ENCODE assay signal across 8 cellular contexts in the genomic region with DNA sequence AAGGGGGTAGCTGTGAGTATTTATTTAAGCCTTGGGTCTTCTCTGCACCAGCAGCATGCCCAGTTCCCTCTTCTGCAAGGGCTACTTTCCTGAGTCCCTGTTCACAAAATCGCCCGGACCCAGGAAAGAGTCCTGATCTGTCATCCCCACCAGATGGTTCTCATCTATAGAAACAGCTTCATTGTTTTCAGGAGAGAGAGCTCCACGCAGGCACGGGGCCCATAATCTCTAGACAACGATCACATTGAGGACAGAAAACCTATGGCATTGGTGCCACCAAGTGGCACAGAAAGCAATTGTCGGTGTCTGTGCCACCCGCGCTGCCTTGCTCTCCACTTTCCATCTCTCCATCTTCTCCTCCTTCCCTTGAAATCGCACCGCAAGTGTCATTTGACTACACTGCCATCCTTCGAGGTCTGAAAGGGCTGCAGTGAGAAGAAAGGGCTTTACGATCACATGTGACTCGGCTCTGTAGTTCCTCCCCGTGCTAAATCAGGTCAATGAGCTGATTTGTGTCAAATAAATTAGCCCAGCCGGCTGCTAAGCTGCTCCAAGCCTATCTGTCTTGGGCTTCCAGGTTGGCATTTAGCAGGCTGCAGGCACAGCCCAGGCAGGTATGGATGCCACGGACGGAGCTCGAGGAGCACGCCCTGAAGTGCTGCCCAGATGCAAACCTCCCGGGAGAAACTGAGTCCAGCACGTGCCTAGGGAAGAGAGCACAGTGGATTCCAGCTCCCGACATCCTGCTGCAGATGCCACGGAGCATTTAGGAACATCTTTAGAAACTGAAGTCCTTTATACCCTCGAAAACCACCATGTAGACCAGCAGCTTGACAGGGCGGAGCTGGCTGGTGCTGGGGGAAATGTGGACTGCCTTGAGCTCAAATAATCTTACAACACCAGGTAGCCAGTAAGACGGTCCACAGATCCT. TPM values are rescaled to one million over a fixed set of nuclear protein-coding genes. Genes with fewer than 3 reads are reported as not detected.
DNase-seq lines count a peak whose midpoint lies in the region; ATAC-seq and TF ChIP-seq lines count a peak whose summit lies in the region.

No MANE protein-coding gene starts in this region.

- H3K27ac Mint-ChIP-seq in nephron progenitor cell: peak overlapping the region; percentile 30

- peak; percentile 66 for ATAC-seq in esophagus mucosa
- ATAC-seq in HG03457 (IDR thresholded peaks at IDR 0.05; ENCODE audit: unreplicated experiment): no peak

- TF ChIP-seq CTCF in nephron progenitor cell (IDR thresholded peaks at IDR 0.05) (peak; percentile 28), tibial artery (IDR thresholded peaks at IDR 0.05) (peak; percentile 70 to 72)

- DNase-seq in DMS153 (lab: John Stamatoyannopoulos, UW): peak; percentile 86
- peak; percentile 25 for DNase-seq in NOMO-1 treated with dmso at 0.1 percent for 144 hours (lab: John Stamatoyannopoulos, UW; ENCODE audit: unreplicated experiment)
- DNase-seq in activated T-cell treated with anti-CD3 and anti-CD28 coated beads, Interleukin-2, amount 50 U/mL, for 1 hour: peak; percentile 59
- peak; percentile 40 for DNase-seq in nephron progenitor cell
- peak; percentile 40 to 74 for DNase-seq in tibial artery

- no peak overlapping the region for H3K4me3 ChIP-seq in tibial artery

- peak; percentile 70 for TF ChIP-seq RAD21 in Ishikawa (IDR thresholded peaks at IDR 0.05; ENCODE audit: low read depth)

- H3K36me3 ChIP-seq in tibial artery: no peaks in the 10 kb centered on the region

- no peak for TF ChIP-seq EP300 in Ishikawa (IDR thresholded peaks at IDR 0.05; ENCODE audit: borderline replicate concordance)

- H3K36me3 Mint-ChIP-seq in nephron progenitor cell (ENCODE audit: low read depth): no peaks in the 10 kb centered on the region

- no peak overlapping the region for H3K27ac ChIP-seq in tibial artery

- H3K27me3 ChIP-seq in tibial artery: peaks cover 0 to 9% of the 10 kb centered on the region in 2 donors

- H3K4me3 Mint-ChIP-seq in nephron progenitor cell: peak overlapping the region; percentile 50

- H3K9me3 ChIP-seq in tibial artery: no peaks in the 10 kb centered on the region

- H3K4me1 ChIP-seq in tibial artery: peaks cover 0 to 13% (median 9%) of the 10 kb centered on the region in 4 donors

- peaks cover 57% of the 10 kb centered on the region for H3K4me1 Mint-ChIP-seq in nephron progenitor cell

- H3K9me3 Mint-ChIP-seq in nephron progenitor cell: no peaks in the 10 kb centered on the region

- H3K27me3 Mint-ChIP-seq in nephron progenitor cell (ENCODE audit: low read depth, poor library complexity): peaks cover 7% of the 10 kb centered on the region

- intact Hi-C loops in tibial artery (cut with DNase I; ENCODE audit: low total_unique reads): loop anchor here (5.0 to 10.0 kb wide), 2 partner anchors 416 to 712 kb away; no protein-coding TSS in a partner anchor

TF ChIP-seq in Ishikawa, 13 proteins besides CTCF, POLR2A, EP300 and RAD21:
- TF ChIP-seq TAF1 (IDR thresholded peaks at IDR 0.05; ENCODE audit: low read depth) (no peak), EGR1 (IDR thresholded peaks at IDR 0.05) (no peak)

RNA-seq across cellular contexts. Expression of gene SPRING1, which starts 28.8 kb away (rescaled TPM):
- 22.7 TPM for total RNA-seq in esophagus mucosa

RNA-seq across cellular contexts. Expression of gene RNFT2, which starts 29.0 kb away (rescaled TPM):
- 1.1 TPM for total RNA-seq in esophagus mucosa

Comparison
In these comparisons a context has a peak if more than half of its experiments do, and no peak if none do; other contexts are left out.
1. DNase-seq: peak in every context shown above with its lines; median percentile 86 in DMS153; 59 in activated T-cell treated with anti-CD3 and anti-CD28 coated beads, Interleukin-2, amount 50 U/mL, for 1 hour; 57 in tibial artery; 40 in nephron progenitor cell; 25 in NOMO-1 treated with dmso at 0.1 percent for 144 hours.